17 cellular contexts compared by ENCODE assay signal in the genomic region with DNA sequence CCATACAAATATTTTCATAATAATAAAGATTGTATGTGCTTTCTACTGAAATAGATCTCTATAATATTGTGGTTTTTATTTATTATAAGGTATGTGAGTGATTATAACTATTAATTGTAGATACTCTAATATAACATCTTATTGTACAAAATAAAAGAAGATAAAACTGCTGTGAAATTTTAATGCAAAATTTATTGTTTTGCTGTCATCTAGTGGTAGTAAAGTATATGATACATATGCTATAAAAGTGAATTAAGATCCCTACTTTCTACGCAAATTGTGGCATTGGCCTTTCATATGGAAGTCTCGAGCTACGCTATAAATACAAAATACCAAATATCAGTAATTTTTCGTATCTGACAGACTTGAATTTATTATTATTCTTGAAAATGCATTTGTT. TPM values are rescaled to one million over a fixed set of nuclear protein-coding genes. Genes with fewer than 3 reads are reported as not detected.
DNase-seq lines count a peak whose midpoint lies in the region; ATAC-seq and TF ChIP-seq lines count a peak whose summit lies in the region.
"Had no signal": no experiment of that assay in that cellular context is flagged by ENCODE, and none has a peak within 500 bp of the region (broad histone marks: within the 10 kb centered on the region; RNA-seq: fewer than 3 reads in every experiment).

No MANE protein-coding gene starts in this region.

- DNase-seq in NCI-H1105 treated with DMSO at 0.1 percent for 48 hours (lab: John Stamatoyannopoulos, UW) (peak; percentile 5), NCI-H1105 (lab: John Stamatoyannopoulos, UW) (no peak), chondrocyte (ENCODE audit: low spot score) (no peak), osteoblast (ENCODE audit: insufficient read length, low spot score, missing footprints) (no peak), left colon (no peak)
- no peak for DNase-seq in activated naive CD4-positive, alpha-beta T cell treated with anti-CD3 and anti-CD28 coated beads, Interleukin-2, amount 50 U/mL, for 72 hours (ENCODE audit: low spot score in 2 of 2)
- DNase-seq: activated CD4-positive, alpha-beta memory T cell treated with anti-CD3 and anti-CD28 coated beads for 36 hours; Caco-2; naive thymus-derived CD8-positive, alpha-beta T cell; NCI-H2029 treated with DMSO at 0.1 percent for 48 hours; right cardiac atrium had no signal

- peaks cover 29% of the 10 kb centered on the region for H3K27me3 Mint-ChIP-seq in chondrocyte (ENCODE audit: low read depth)

- TF ChIP-seq CTCF in LNCAP (IDR thresholded peaks at IDR 0.05) (peak; percentile 49), chondrocyte (IDR thresholded peaks at IDR 0.05) (peak; percentile 72), osteoblast (IDR thresholded peaks at IDR 0.05; ENCODE audit: extremely low read depth, low read depth, low read length) (peak; percentile 16)

- H3K4me3 Mint-ChIP-seq in chondrocyte (ENCODE audit: unreplicated experiment), result no peak overlapping the region
- H3K4me3 Mint-ChIP-seq: activated CD4-positive, alpha-beta memory T cell treated with anti-CD3 and anti-CD28 coated beads for 36 hours; activated T-helper 1 cell treated with anti-CD3 and anti-CD28 coated beads, Interleukin-12 subunit alpha, Interleukin-12 subunit beta, Interleukin-2, Interleukin-4 antibody, amounts not matched to agents 30 ng/mL and 10 ng/mL and 1 ng/mL, durations not matched to agents 14 hours and 24 hours and 36 hours; dendritic cell treated with granulocyte-macrophage colony-stimulating factor and Interleukin-4, amounts not matched to agents 40 ng/mL and 50 ng/mL, for 4 days; naive thymus-derived CD8-positive, alpha-beta T cell had no signal

- no peaks in the 10 kb centered on the region for H3K4me1 Mint-ChIP-seq in chondrocyte (ENCODE audit: low read depth)

- intact Hi-C loops in left colon (cut with DNase I, micrococcal nuclease), result loop anchor here in 1 of 2 donors (10.0 kb wide), 1 partner anchor 1497 kb away; no protein-coding TSS in a partner anchor

- H3K27ac Mint-ChIP-seq in chondrocyte (ENCODE audit: unreplicated experiment), result no peak overlapping the region
- no peak overlapping the region for H3K27ac Mint-ChIP-seq in activated naive CD4-positive, alpha-beta T cell treated with anti-CD3 and anti-CD28 coated beads, Interleukin-2, amount 50 U/mL, for 72 hours
- H3K27ac Mint-ChIP-seq: activated CD4-positive, alpha-beta memory T cell treated with anti-CD3 and anti-CD28 coated beads for 36 hours; activated T-helper 1 cell treated with anti-CD3 and anti-CD28 coated beads, Interleukin-12 subunit alpha, Interleukin-12 subunit beta, Interleukin-2, Interleukin-4 antibody, amounts not matched to agents 30 ng/mL and 10 ng/mL and 1 ng/mL, durations not matched to agents 14 hours and 24 hours and 36 hours; dendritic cell treated with granulocyte-macrophage colony-stimulating factor and Interleukin-4, amounts not matched to agents 40 ng/mL and 50 ng/mL, for 4 days; naive thymus-derived CD8-positive, alpha-beta T cell had no signal

- H3K36me3 Mint-ChIP-seq in chondrocyte (ENCODE audit: low read depth), result no peaks in the 10 kb centered on the region
- no peaks in the 10 kb centered on the region for H3K36me3 Mint-ChIP-seq in activated naive CD4-positive, alpha-beta T cell treated with anti-CD3 and anti-CD28 coated beads, Interleukin-2, amount 50 U/mL, for 72 hours
- H3K36me3 Mint-ChIP-seq: activated CD4-positive, alpha-beta memory T cell treated with anti-CD3 and anti-CD28 coated beads for 36 hours; naive thymus-derived CD8-positive, alpha-beta T cell had no signal

- H3K36me3 ChIP-seq in osteoblast (ENCODE audit: insufficient read depth, low read length), result no peaks in the 10 kb centered on the region
- H3K36me3 ChIP-seq: SJSA1 had no signal

- no peak overlapping the region for H3K4me3 ChIP-seq in osteoblast (ENCODE audit: insufficient read depth, low read length)
- H3K4me3 ChIP-seq: lung, SJSA1 had no signal

- H3K9me3 ChIP-seq in osteoblast (ENCODE audit: low read depth, low read length), result no peaks in the 10 kb centered on the region
- H3K9me3 ChIP-seq: Caco-2, SJSA1 had no signal

- no peak overlapping the region for H2AFZ ChIP-seq in osteoblast (ENCODE audit: low read length)

- no peak overlapping the region for H3K4me2 ChIP-seq in osteoblast (ENCODE audit: insufficient read depth, low read length)

- no peaks in the 10 kb centered on the region for H3K9me3 Mint-ChIP-seq in chondrocyte (ENCODE audit: low read depth)
- no peaks in the 10 kb centered on the region for H3K9me3 Mint-ChIP-seq in activated naive CD4-positive, alpha-beta T cell treated with anti-CD3 and anti-CD28 coated beads, Interleukin-2, amount 50 U/mL, for 72 hours
- H3K9me3 Mint-ChIP-seq: activated CD4-positive, alpha-beta memory T cell treated with anti-CD3 and anti-CD28 coated beads for 36 hours; activated T-helper 1 cell treated with anti-CD3 and anti-CD28 coated beads, Interleukin-12 subunit alpha, Interleukin-12 subunit beta, Interleukin-2, Interleukin-4 antibody, amounts not matched to agents 30 ng/mL and 10 ng/mL and 1 ng/mL, durations not matched to agents 14 hours and 24 hours and 36 hours; dendritic cell treated with granulocyte-macrophage colony-stimulating factor and Interleukin-4, amounts not matched to agents 40 ng/mL and 50 ng/mL, for 4 days; naive thymus-derived CD8-positive, alpha-beta T cell had no signal

- no peak for ATAC-seq in HG02884 (IDR thresholded peaks at IDR 0.05; ENCODE audit: unreplicated experiment)
- no peak for ATAC-seq in activated naive CD4-positive, alpha-beta T cell treated with anti-CD3 and anti-CD28 coated beads, Interleukin-2, amount 50 U/mL, for 72 hours
- ATAC-seq in left colon, result no peak
- ATAC-seq: naive thymus-derived CD8-positive, alpha-beta T cell; right cardiac atrium had no signal

- no peaks in the 10 kb centered on the region for H3K79me2 ChIP-seq in osteoblast (ENCODE audit: insufficient read depth, low read length)

- H3K4me1 ChIP-seq in osteoblast (ENCODE audit: insufficient read depth, low read length), result no peaks in the 10 kb centered on the region
- H3K4me1 ChIP-seq: Caco-2, SJSA1 had no signal

- no peaks in the 10 kb centered on the region for H3K27me3 ChIP-seq in osteoblast (ENCODE audit: insufficient read depth, low read length)
- H3K27me3 ChIP-seq: SJSA1 had no signal

- no peak overlapping the region for H3K27ac ChIP-seq in osteoblast (ENCODE audit: low read depth, low read length)
- H3K27ac ChIP-seq: SJSA1 had no signal

- H4K20me1 ChIP-seq in osteoblast (ENCODE audit: insufficient read depth, low read length), result no peaks in the 10 kb centered on the region

RNA-seq across cellular contexts. Expression of gene YIPF7, which starts 19.3 kb away (rescaled TPM):
- not detected in 3 replicates for total RNA-seq in chondrocyte
- not detected in 2 replicates for total RNA-seq in osteoblast
- total RNA-seq in activated naive CD4-positive, alpha-beta T cell treated with anti-CD3 and anti-CD28 coated beads, Interleukin-2, amount 50 U/mL, for 72 hours, result under 1 TPM in 1 of 2 donors, not detected in 1; 0.61 TPM
- total RNA-seq in left colon, result not detected
- total RNA-seq: activated CD4-positive, alpha-beta memory T cell treated with anti-CD3 and anti-CD28 coated beads for 36 hours; activated T-helper 1 cell treated with anti-CD3 and anti-CD28 coated beads, Interleukin-12 subunit alpha, Interleukin-12 subunit beta, Interleukin-2, Interleukin-4 antibody, amounts not matched to agents 30 ng/mL and 10 ng/mL and 1 ng/mL, durations not matched to agents 14 hours and 24 hours and 36 hours; Caco-2; lung; SJSA1 had no signal

RNA-seq across cellular contexts. Expression of gene GUF1, which starts 46.1 kb away (rescaled TPM):
- 14.1 to 17.8 TPM (median 14.1 TPM) in 3 replicates for total RNA-seq in chondrocyte
- 14.1 and 18.5 TPM in 2 replicates for total RNA-seq in osteoblast
- 10 to 100 TPM; 34.5 to 51.4 TPM for total RNA-seq in activated naive CD4-positive, alpha-beta T cell treated with anti-CD3 and anti-CD28 coated beads, Interleukin-2, amount 50 U/mL, for 72 hours
- 10 to 100 TPM; 20.5 to 21.0 TPM for total RNA-seq in left colon

Comparison
In these comparisons a context has a peak if more than half of its experiments do, and no peak if none do; other contexts are left out.
1. CTCF ChIP-seq: peak in every context shown above with its lines; median percentile 72 in chondrocyte; 49 in LNCAP; 16 in osteoblast.